Comparison of ENCODE assay signal across 25 cellular contexts in the genomic region with DNA sequence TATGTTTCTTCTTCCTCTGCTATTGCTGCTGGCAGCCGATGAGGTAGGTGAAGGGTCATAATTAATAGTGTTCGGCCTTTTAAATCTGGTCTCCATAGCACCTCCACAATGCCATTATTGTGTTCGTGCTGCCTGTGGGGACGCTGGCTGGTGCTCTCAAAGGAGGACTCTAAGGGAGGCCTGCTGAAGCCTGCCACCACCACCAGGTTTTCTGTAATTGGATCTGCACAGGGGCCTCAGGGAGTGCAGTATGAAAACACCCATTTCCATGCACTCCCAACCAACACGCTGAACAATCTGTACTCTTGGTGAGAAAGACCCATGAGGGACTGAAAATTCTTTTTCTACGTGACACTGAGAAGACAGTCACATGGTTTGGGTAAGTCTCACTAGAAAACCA. TPM values are rescaled to one million over a fixed set of nuclear protein-coding genes. Genes with fewer than 3 reads are reported as not detected.
DNase-seq lines count a peak whose midpoint lies in the region; ATAC-seq and TF ChIP-seq lines count a peak whose summit lies in the region.
"Had no signal": no experiment of that assay in that cellular context is flagged by ENCODE, and none has a peak within 500 bp of the region (broad histone marks: within the 10 kb centered on the region; RNA-seq: fewer than 3 reads in every experiment).

No MANE protein-coding gene starts in this region.

- in situ Hi-C loops in mammary epithelial cell (cut with MboI; ENCODE audit: low sequenced_read_pairs in 2 of 2) = no loop called here

- ATAC-seq in GM21390 (IDR thresholded peaks at IDR 0.05; ENCODE audit: unreplicated experiment) = no peak
- ATAC-seq in GM19452 (IDR thresholded peaks at IDR 0.05; ENCODE audit: unreplicated experiment) = no peak
- ATAC-seq: GM12878 had no signal

- 12% methylated on average over 5 of the region's 6 CpGs for WGBS in mammary epithelial cell (ENCODE audit: low coverage, missing lambda C conversion rate)

- H3K27ac ChIP-seq in mammary epithelial cell (ENCODE audit: insufficient read depth, low read depth, low read length) (no peak overlapping the region), osteoblast (ENCODE audit: low read depth, low read length) (no peak overlapping the region)
- H3K27ac ChIP-seq: PC-9, RWPE1 had no signal

- H3K4me3 ChIP-seq in mammary epithelial cell (replicated peaks in 1 of 3; ENCODE audit: insufficient read depth in 1 of 3, low read depth in 2 of 3, low read length in 3 of 3) = no peak overlapping the region
- H3K4me3 ChIP-seq in osteoblast (ENCODE audit: insufficient read depth, low read length) = no peak overlapping the region
- H3K4me3 ChIP-seq: GM12878, PC-9 had no signal

- no peaks in the 10 kb centered on the region for H4K20me1 ChIP-seq in mammary epithelial cell (ENCODE audit: insufficient read depth, low read length)
- H4K20me1 ChIP-seq in osteoblast (ENCODE audit: insufficient read depth, low read length) = no peaks in the 10 kb centered on the region

- intact Hi-C loops in mammary epithelial cell (cut with micrococcal nuclease) = no loop called here

- H3K4me2 ChIP-seq in mammary epithelial cell (ENCODE audit: insufficient read depth, low read depth, low read length) = no peak overlapping the region
- H3K4me2 ChIP-seq in osteoblast (ENCODE audit: insufficient read depth, low read length) = no peak overlapping the region
- H3K4me2 ChIP-seq: PC-9 had no signal

- dilution Hi-C loops in mammary epithelial cell (cut with HindIII; ENCODE audit: low sequenced_read_pairs) = no loop called here

- H3K9ac ChIP-seq in mammary epithelial cell (ENCODE audit: insufficient read depth, low read length) = no peak overlapping the region

- TF ChIP-seq CTCF in mammary epithelial cell (conservative IDR thresholded peaks at IDR 0.05 in 1 of 2, IDR thresholded peaks at IDR 0.05 in 1 of 2; ENCODE audit: extremely low read depth in 1 of 2, insufficient read depth in 1 of 2, low read depth in 1 of 2, low read length in 2 of 2) = no peak
- no peak for TF ChIP-seq CTCF in osteoblast (IDR thresholded peaks at IDR 0.05; ENCODE audit: extremely low read depth, low read depth, low read length)

- H3K9me3 ChIP-seq in mammary epithelial cell (replicated peaks; ENCODE audit: insufficient read depth, low read length) (no peaks in the 10 kb centered on the region), osteoblast (ENCODE audit: low read depth, low read length) (no peaks in the 10 kb centered on the region)
- H3K9me3 ChIP-seq: BE2C had no signal

- no peaks in the 10 kb centered on the region for H3K36me3 ChIP-seq in mammary epithelial cell (ENCODE audit: insufficient read depth, low read length)
- no peaks in the 10 kb centered on the region for H3K36me3 ChIP-seq in osteoblast (ENCODE audit: insufficient read depth, low read length)
- H3K36me3 ChIP-seq: BE2C had no signal

- CTCF ChIA-PET in mammary epithelial cell (lab: Charles Lee; ENCODE audit: low non-redundant PET) = no interaction called here

- BruUV-seq in mammary epithelial cell (replicated peaks; lab: Mats Ljungman, UMichigan) = no TSS peak

- H3K27me3 ChIP-seq in mammary epithelial cell (ENCODE audit: insufficient read depth, low read length) (no peaks in the 10 kb centered on the region), osteoblast (ENCODE audit: insufficient read depth, low read length) (no peaks in the 10 kb centered on the region)
- H3K27me3 ChIP-seq: BE2C had no signal

- H3K4me1 ChIP-seq in mammary epithelial cell (ENCODE audit: insufficient read depth, low read length) (no peaks in the 10 kb centered on the region), osteoblast (ENCODE audit: insufficient read depth, low read length) (no peaks in the 10 kb centered on the region)
- H3K4me1 ChIP-seq: BE2C, Caco-2 had no signal

- peak; percentile 32 for DNase-seq in NCI-H1436 (lab: John Stamatoyannopoulos, UW)
- DNase-seq in NCI-H1436 treated with DMSO at 0.1 percent for 48 hours (lab: John Stamatoyannopoulos, UW) = no peak
- DNase-seq in NCI-H146 treated with DMSO at 0.1 percent for 48 hours (lab: John Stamatoyannopoulos, UW; ENCODE audit: unreplicated experiment) = peak; percentile 73
- DNase-seq in mammary epithelial cell = no peak
- DNase-seq in osteoblast (ENCODE audit: insufficient read length, low spot score, missing footprints) = peak; percentile 57
- no peak for DNase-seq in cortex of kidney (lab: John Stamatoyannopoulos, UW)
- DNase-seq: BE2C; Caco-2; CD4-positive, CD25-positive, alpha-beta regulatory T cell; EL; HFFc6; Kasumi-1; MM.1S; NCI-H1092 treated with DMSO at 0.1 percent for 48 hours; NCI-H2029; NCI-H510A; NCI-H774; PC-9; SIG-M5; T-helper 1 cell had no signal

- H3K79me2 ChIP-seq in mammary epithelial cell (ENCODE audit: insufficient read depth, low read length) = no peaks in the 10 kb centered on the region
- no peaks in the 10 kb centered on the region for H3K79me2 ChIP-seq in osteoblast (ENCODE audit: insufficient read depth, low read length)

- peak overlapping the region; percentile 76 for H2AFZ ChIP-seq in mammary epithelial cell (ENCODE audit: low read depth, low read length)
- H2AFZ ChIP-seq in osteoblast (ENCODE audit: low read length) = peak overlapping the region; percentile 29
- H2AFZ ChIP-seq: PC-9 had no signal

RNA-seq across cellular contexts. Expression of a gene that starts 17.6 kb away (rescaled TPM):
- total RNA-seq in mammary epithelial cell (100 to 1,000 TPM in 1 of 2 donors, 10 to 100 TPM in 1; 89.8 to 257 TPM), osteoblast (124 and 136 TPM in 2 replicates)
- 37.2 TPM for polyA plus RNA-seq in mammary epithelial cell
- polyA minus RNA-seq in mammary epithelial cell = 51.4 TPM

RNA-seq across cellular contexts. Expression of a gene that starts 23.2 kb away (rescaled TPM):
- total RNA-seq in mammary epithelial cell (under 1 TPM in 1 of 2 donors, not detected in 1; under 0.01 TPM), osteoblast (not detected in 2 replicates)
- polyA plus RNA-seq in mammary epithelial cell = 0.05 TPM
- not detected for polyA minus RNA-seq in mammary epithelial cell
- total RNA-seq: A172; Caco-2; CD4-positive, CD25-positive, alpha-beta regulatory T cell; HFFc6; PC-9 had no signal
- polyA plus RNA-seq: CD4-positive, CD25-positive, alpha-beta regulatory T cell had no signal

Comparison
In these comparisons a context has a peak if more than half of its experiments do, and no peak if none do; other contexts are left out.
1. DNase-seq: peak in NCI-H1436 (single experiment), NCI-H146 treated with DMSO at 0.1 percent for 48 hours (single experiment) and osteoblast (single experiment); none in NCI-H1436 treated with DMSO at 0.1 percent for 48 hours (single experiment), mammary epithelial cell (single experiment) and cortex of kidney (single experiment).